3 cellular contexts compared by ENCODE assay signal in the genomic region with DNA sequence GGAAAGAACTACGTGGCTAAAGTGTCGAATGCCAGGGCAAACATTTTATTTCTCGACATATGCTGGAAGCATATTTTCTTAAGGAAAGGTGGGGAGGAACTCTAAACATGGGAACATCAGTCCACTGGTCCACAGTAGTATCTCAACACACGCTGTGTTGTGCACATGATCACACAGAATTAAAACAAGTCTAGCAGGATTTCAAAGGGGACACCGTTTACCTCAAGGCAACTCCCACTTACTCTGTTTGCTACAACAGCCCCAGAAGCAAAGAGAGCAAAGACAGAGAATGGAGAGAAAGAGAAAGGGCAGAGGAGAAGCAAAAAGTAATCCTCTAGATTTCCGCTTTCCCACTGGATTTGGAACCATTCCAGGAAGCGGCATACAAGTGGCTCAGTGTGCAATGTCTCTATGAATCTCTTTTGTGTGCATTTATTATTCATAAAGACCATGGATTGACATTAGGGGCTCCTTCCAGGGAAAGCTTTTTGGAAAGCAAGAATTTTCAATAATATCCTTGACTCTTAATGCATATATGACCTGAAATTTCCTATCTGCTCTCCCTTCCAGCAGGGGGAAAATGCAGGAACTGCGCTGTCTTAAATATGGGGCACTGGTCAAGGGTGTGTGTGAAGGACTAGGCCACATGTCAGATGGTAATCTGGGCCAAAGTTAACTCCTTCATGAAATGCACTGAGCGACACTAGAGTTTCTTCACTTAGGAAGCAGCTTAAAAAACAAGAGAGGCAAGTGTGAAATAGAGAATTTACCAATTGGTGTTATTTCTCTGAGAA.
TF ChIP-seq lines count a peak whose summit lies in the region.

No MANE protein-coding gene starts in this region.

TF ChIP-seq in SK-N-SH, 30 proteins besides CTCF, POLR2A, EP300 and RAD21 (continued from another document):
- TF ChIP-seq, protein P1, sequence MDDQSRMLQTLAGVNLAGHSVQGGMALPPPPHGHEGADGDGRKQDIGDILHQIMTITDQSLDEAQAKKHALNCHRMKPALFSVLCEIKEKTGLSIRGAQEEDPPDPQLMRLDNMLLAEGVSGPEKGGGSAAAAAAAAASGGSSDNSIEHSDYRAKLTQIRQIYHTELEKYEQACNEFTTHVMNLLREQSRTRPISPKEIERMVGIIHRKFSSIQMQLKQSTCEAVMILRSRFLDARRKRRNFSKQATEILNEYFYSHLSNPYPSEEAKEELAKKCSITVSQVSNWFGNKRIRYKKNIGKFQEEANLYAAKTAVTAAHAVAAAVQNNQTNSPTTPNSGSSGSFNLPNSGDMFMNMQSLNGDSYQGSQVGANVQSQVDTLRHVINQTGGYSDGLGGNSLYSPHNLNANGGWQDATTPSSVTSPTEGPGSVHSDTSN (IDR thresholded peaks at IDR 0.05): no peak
- TF ChIP-seq, protein P2, sequence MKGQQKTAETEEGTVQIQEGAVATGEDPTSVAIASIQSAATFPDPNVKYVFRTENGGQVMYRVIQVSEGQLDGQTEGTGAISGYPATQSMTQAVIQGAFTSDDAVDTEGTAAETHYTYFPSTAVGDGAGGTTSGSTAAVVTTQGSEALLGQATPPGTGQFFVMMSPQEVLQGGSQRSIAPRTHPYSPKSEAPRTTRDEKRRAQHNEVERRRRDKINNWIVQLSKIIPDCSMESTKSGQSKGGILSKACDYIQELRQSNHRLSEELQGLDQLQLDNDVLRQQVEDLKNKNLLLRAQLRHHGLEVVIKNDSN (IDR thresholded peaks at IDR 0.05; ENCODE audit: borderline replicate concordance, low read depth): no peak
- TF ChIP-seq, protein P3, sequence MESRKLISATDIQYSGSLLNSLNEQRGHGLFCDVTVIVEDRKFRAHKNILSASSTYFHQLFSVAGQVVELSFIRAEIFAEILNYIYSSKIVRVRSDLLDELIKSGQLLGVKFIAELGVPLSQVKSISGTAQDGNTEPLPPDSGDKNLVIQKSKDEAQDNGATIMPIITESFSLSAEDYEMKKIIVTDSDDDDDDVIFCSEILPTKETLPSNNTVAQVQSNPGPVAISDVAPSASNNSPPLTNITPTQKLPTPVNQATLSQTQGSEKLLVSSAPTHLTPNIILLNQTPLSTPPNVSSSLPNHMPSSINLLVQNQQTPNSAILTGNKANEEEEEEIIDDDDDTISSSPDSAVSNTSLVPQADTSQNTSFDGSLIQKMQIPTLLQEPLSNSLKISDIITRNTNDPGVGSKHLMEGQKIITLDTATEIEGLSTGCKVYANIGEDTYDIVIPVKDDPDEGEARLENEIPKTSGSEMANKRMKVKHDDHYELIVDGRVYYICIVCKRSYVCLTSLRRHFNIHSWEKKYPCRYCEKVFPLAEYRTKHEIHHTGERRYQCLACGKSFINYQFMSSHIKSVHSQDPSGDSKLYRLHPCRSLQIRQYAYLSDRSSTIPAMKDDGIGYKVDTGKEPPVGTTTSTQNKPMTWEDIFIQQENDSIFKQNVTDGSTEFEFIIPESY (IDR thresholded peaks at IDR 0.05; ENCODE audit: borderline replicate concordance, low read depth): no peak
- TF ChIP-seq FOXJ3 (CRISPR knock-in tag; IDR thresholded peaks at IDR 0.05) (no peak), FOXM1 (IDR thresholded peaks at IDR 0.05; ENCODE audit: low read depth) (no peak), RCOR1 (IDR thresholded peaks at IDR 0.05; ENCODE audit: low read length) (no peak), NFIC (IDR thresholded peaks at IDR 0.05; ENCODE audit: borderline replicate concordance) (no peak)
TF ChIP-seq in SK-N-SH: peak in this region for 0.

TF ChIP-seq in SK-N-SH treated with all-trans-retinoic acid at 6 μM for 48 hours, 23 proteins besides CTCF, POLR2A, EP300 and RAD21 (continued from another document):
- TF ChIP-seq, protein P4, sequence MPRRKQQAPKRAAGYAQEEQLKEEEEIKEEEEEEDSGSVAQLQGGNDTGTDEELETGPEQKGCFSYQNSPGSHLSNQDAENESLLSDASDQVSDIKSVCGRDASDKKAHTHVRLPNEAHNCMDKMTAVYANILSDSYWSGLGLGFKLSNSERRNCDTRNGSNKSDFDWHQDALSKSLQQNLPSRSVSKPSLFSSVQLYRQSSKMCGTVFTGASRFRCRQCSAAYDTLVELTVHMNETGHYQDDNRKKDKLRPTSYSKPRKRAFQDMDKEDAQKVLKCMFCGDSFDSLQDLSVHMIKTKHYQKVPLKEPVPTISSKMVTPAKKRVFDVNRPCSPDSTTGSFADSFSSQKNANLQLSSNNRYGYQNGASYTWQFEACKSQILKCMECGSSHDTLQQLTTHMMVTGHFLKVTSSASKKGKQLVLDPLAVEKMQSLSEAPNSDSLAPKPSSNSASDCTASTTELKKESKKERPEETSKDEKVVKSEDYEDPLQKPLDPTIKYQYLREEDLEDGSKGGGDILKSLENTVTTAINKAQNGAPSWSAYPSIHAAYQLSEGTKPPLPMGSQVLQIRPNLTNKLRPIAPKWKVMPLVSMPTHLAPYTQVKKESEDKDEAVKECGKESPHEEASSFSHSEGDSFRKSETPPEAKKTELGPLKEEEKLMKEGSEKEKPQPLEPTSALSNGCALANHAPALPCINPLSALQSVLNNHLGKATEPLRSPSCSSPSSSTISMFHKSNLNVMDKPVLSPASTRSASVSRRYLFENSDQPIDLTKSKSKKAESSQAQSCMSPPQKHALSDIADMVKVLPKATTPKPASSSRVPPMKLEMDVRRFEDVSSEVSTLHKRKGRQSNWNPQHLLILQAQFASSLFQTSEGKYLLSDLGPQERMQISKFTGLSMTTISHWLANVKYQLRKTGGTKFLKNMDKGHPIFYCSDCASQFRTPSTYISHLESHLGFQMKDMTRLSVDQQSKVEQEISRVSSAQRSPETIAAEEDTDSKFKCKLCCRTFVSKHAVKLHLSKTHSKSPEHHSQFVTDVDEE (CRISPR knock-in tag; IDR thresholded peaks at IDR 0.05): no peak
- TF ChIP-seq RARB (CRISPR knock-in tag; IDR thresholded peaks at IDR 0.05) (no peak), PPARA (CRISPR knock-in tag; IDR thresholded peaks at IDR 0.05; ENCODE audit: borderline replicate concordance) (no peak), ZNF8 (CRISPR knock-in tag; IDR thresholded peaks at IDR 0.05) (no peak), ZNF70 (CRISPR knock-in tag; IDR thresholded peaks at IDR 0.05) (no peak)
- TF ChIP-seq, protein P5, sequence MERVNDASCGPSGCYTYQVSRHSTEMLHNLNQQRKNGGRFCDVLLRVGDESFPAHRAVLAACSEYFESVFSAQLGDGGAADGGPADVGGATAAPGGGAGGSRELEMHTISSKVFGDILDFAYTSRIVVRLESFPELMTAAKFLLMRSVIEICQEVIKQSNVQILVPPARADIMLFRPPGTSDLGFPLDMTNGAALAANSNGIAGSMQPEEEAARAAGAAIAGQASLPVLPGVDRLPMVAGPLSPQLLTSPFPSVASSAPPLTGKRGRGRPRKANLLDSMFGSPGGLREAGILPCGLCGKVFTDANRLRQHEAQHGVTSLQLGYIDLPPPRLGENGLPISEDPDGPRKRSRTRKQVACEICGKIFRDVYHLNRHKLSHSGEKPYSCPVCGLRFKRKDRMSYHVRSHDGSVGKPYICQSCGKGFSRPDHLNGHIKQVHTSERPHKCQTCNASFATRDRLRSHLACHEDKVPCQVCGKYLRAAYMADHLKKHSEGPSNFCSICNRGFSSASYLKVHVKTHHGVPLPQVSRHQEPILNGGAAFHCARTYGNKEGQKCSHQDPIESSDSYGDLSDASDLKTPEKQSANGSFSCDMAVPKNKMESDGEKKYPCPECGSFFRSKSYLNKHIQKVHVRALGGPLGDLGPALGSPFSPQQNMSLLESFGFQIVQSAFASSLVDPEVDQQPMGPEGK (CRISPR knock-in tag; IDR thresholded peaks at IDR 0.05; ENCODE audit: borderline replicate concordance): no peak

TF ChIP-seq in liver, 16 proteins besides CTCF, POLR2A, EP300 and RAD21 (continued from another document):
- TF ChIP-seq, protein P6, sequence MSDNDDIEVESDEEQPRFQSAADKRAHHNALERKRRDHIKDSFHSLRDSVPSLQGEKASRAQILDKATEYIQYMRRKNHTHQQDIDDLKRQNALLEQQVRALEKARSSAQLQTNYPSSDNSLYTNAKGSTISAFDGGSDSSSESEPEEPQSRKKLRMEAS (IDR thresholded peaks at IDR 0.05): no peak
- TF ChIP-seq, protein P7, sequence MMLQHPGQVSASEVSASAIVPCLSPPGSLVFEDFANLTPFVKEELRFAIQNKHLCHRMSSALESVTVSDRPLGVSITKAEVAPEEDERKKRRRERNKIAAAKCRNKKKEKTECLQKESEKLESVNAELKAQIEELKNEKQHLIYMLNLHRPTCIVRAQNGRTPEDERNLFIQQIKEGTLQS (IDR thresholded peaks at IDR 0.05): no peak
- no peak for TF ChIP-seq RXRA (IDR thresholded peaks at IDR 0.05)
- no peak for TF ChIP-seq JUND (IDR thresholded peaks at IDR 0.05)
- TF ChIP-seq, protein P3 (IDR thresholded peaks at IDR 0.05): no peak
- TF ChIP-seq SP1 (IDR thresholded peaks at IDR 0.05): no peak
- TF ChIP-seq EGR1 (IDR thresholded peaks at IDR 0.05; ENCODE audit: low read depth in 2 of 2): no peak
- TF ChIP-seq, protein P8, sequence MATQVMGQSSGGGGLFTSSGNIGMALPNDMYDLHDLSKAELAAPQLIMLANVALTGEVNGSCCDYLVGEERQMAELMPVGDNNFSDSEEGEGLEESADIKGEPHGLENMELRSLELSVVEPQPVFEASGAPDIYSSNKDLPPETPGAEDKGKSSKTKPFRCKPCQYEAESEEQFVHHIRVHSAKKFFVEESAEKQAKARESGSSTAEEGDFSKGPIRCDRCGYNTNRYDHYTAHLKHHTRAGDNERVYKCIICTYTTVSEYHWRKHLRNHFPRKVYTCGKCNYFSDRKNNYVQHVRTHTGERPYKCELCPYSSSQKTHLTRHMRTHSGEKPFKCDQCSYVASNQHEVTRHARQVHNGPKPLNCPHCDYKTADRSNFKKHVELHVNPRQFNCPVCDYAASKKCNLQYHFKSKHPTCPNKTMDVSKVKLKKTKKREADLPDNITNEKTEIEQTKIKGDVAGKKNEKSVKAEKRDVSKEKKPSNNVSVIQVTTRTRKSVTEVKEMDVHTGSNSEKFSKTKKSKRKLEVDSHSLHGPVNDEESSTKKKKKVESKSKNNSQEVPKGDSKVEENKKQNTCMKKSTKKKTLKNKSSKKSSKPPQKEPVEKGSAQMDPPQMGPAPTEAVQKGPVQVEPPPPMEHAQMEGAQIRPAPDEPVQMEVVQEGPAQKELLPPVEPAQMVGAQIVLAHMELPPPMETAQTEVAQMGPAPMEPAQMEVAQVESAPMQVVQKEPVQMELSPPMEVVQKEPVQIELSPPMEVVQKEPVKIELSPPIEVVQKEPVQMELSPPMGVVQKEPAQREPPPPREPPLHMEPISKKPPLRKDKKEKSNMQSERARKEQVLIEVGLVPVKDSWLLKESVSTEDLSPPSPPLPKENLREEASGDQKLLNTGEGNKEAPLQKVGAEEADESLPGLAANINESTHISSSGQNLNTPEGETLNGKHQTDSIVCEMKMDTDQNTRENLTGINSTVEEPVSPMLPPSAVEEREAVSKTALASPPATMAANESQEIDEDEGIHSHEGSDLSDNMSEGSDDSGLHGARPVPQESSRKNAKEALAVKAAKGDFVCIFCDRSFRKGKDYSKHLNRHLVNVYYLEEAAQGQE (IDR thresholded peaks at IDR 0.05): no peak
